ENCODE assay signal across 8 cellular contexts in genomic region chrX:150365953-150366911, GRCh38. TPM values are rescaled to one million over a fixed set of nuclear protein-coding genes. Genes with fewer than 3 reads are reported as not detected.
DNase-seq lines count a peak whose midpoint lies in the region; ATAC-seq, FAIRE-seq and TF ChIP-seq lines count a peak whose summit lies in the region.

No MANE protein-coding gene starts in this region.

- H3K79me2 ChIP-seq in keratinocyte (ENCODE audit: control insufficient read depth, insufficient read depth, low read length) = no peaks in the 10 kb centered on the region

- peak overlapping the region; percentile 59 to 77 (median 60) for H3K4me3 ChIP-seq in breast epithelium
- peak overlapping the region in 2 of 3 experiments; percentile 49 to 52 for H3K4me3 ChIP-seq in keratinocyte (ENCODE audit: control insufficient read depth in 2 of 3, extremely low read depth in 1 of 3, insufficient read depth in 2 of 3, low read depth in 1 of 3, low read length in 3 of 3)
- peak overlapping the region; percentile 45 to 56 (median 50) for H3K4me3 ChIP-seq in skin epidermis

- H3K27me3 ChIP-seq in breast epithelium (peaks cover 0 to 4% of the 10 kb centered on the region in 2 donors), keratinocyte (ENCODE audit: control insufficient read depth, extremely low read depth, insufficient read depth, low read length) (peaks cover 15% of the 10 kb centered on the region)

- H2AFZ ChIP-seq in keratinocyte (ENCODE audit: control insufficient read depth, low read length) = no peak overlapping the region

- peak overlapping the region; percentile 84 to 92 for H3K27ac ChIP-seq in breast epithelium
- H3K27ac ChIP-seq in keratinocyte (ENCODE audit: control insufficient read depth, insufficient read depth, low read length) = no peak overlapping the region
- H3K27ac ChIP-seq in skin epidermis = peak overlapping the region in 17 of 21 experiments; percentile 21 to 87 (median 75)

- TF ChIP-seq CTCF in breast epithelium (IDR thresholded peaks at IDR 0.05) = no peak
- no peak for TF ChIP-seq CTCF in keratinocyte (optimal IDR thresholded peaks at IDR 0.05 in 1 of 3, IDR thresholded peaks at IDR 0.05 in 1 of 3, conservative IDR thresholded peaks at IDR 0.05 in 1 of 3; ENCODE audit: extremely low read depth in 1 of 3, insufficient read depth in 2 of 3, low read length in 3 of 3)

- H3K9ac ChIP-seq in keratinocyte (ENCODE audit: control insufficient read depth, extremely low read depth, insufficient read depth, low read length) = no peak overlapping the region

- ATAC-seq in GM18519 (IDR thresholded peaks at IDR 0.05; ENCODE audit: low FRiP score, unreplicated experiment) (no peak), GM21381 (IDR thresholded peaks at IDR 0.05; ENCODE audit: unreplicated experiment) (no peak)

- FAIRE-seq in keratinocyte (lab: Jason Lieb, UNC) = no peak

- peak; percentile 59 for DNase-seq in DMS53 (lab: John Stamatoyannopoulos, UW)
- peak; percentile 45 for DNase-seq in NCI-H2227 (lab: John Stamatoyannopoulos, UW; ENCODE audit: unreplicated experiment)
- DNase-seq in breast epithelium (ENCODE audit: low spot score in 2 of 2) = peak; percentile 49 to 64
- DNase-seq in keratinocyte (ENCODE audit: low read depth, low spot score) = no peak
- no peak for DNase-seq in activated CD8-positive, alpha-beta memory T cell treated with anti-CD3 and anti-CD28 coated beads, Interleukin-2, amount 50 U/mL, for 4 hours

- dilution Hi-C loops in keratinocyte (cut with MboI; ENCODE audit: extremely low pct_ligation_motif_present, low sequenced_read_pairs) = no loop called here

- H3K4me2 ChIP-seq in keratinocyte (ENCODE audit: control insufficient read depth, extremely low read depth, insufficient read depth, low read depth, low read length) = peak overlapping the region; percentile 77

- H3K36me3 ChIP-seq in breast epithelium (no peaks in the 10 kb centered on the region), keratinocyte (ENCODE audit: control insufficient read depth in 2 of 2, extremely low read depth in 1 of 2, insufficient read depth in 2 of 2, low read length in 2 of 2) (no peaks in the 10 kb centered on the region)

- H3K4me1 ChIP-seq in breast epithelium (no peaks in the 10 kb centered on the region), keratinocyte (ENCODE audit: control insufficient read depth, extremely low read depth, insufficient read depth, low read length) (peaks cover 7% of the 10 kb centered on the region)

- H3K9me3 ChIP-seq in breast epithelium = no peaks in the 10 kb centered on the region
- H3K9me3 ChIP-seq in keratinocyte (ENCODE audit: control insufficient read depth, low read depth, low read length) = no peaks in the 10 kb centered on the region

- H4K20me1 ChIP-seq in keratinocyte (ENCODE audit: control insufficient read depth, extremely low read depth, insufficient read depth, low read length) = no peaks in the 10 kb centered on the region

- no peaks in the 10 kb centered on the region for H3K9me1 ChIP-seq in keratinocyte (ENCODE audit: control insufficient read depth, extremely low read depth, insufficient read depth, low read length)

- intact Hi-C loops in breast epithelium (cut with DNase I; ENCODE audit: low total_unique reads) = no loop called here

- no peak for TF ChIP-seq POLR2A in breast epithelium (IDR thresholded peaks at IDR 0.05)

RNA-seq across cellular contexts. Expression of gene MAMLD1, which starts 3.1 kb away (rescaled TPM):
- 10 to 100 TPM in 1 of 3 donors, 1 to 10 TPM in 2; 2.3 to 14.7 (median 2.8) TPM for total RNA-seq in breast epithelium
- 0.42 to 1.2 TPM (median 0.98 TPM) in 3 replicates for polyA plus RNA-seq in keratinocyte
- 0.15 TPM for polyA plus RNA-seq in keratinocyte (2011; ENCODE audit: low read depth)
- 0.82 and 0.84 TPM in 2 replicates for polyA plus RNA-seq in keratinocyte (2011; cell fraction: cytosol; rRNA removed)
- polyA plus RNA-seq in keratinocyte (2011; cell fraction: nucleus; rRNA removed) = 2.4 and 3.3 TPM in 2 replicates
- 0.48 and 1.4 TPM in 2 replicates for polyA plus RNA-seq in keratinocyte (2012; ENCODE audit: low replicate concordance)
- polyA minus RNA-seq in keratinocyte = 0.56 to 3.7 TPM (median 1.7 TPM) in 3 replicates
- polyA minus RNA-seq in keratinocyte (2011; cell fraction: cytosol; rRNA and poly(A)+ RNA removed) = 1.3 TPM
- polyA minus RNA-seq in keratinocyte (2011; cell fraction: nucleus; rRNA and poly(A)+ RNA removed) = 0.95 and 1.5 TPM in 2 replicates

Comparison
In these comparisons a context has a peak if more than half of its experiments do, and no peak if none do; other contexts are left out.
1. DNase-seq: peak in DMS53 (single experiment), NCI-H2227 (single experiment) and breast epithelium (2 of 2); none in keratinocyte (single experiment) and activated CD8-positive, alpha-beta memory T cell treated with anti-CD3 and anti-CD28 coated beads, Interleukin-2, amount 50 U/mL, for 4 hours (single experiment).
2. Peak in every context shown above with its lines, with median percentiles within 50 percentile points of each other: H3K4me3 ChIP-seq.